In genomic region chr1:37476460-37477197, GRCh38 we compare ENCODE assay signal across 1 cellular context.
TF ChIP-seq lines count a peak whose summit lies in the region.

No MANE protein-coding gene starts in this region.

TF ChIP-seq in HepG2, 621 proteins besides CTCF, POLR2A, EP300 and RAD21 (continued from another document):
- TF ChIP-seq HIC2 (CRISPR knock-in tag; IDR thresholded peaks at IDR 0.05; ENCODE audit: low read depth) (peak; percentile 9; the same call in 1 of the 2 replicates), IKZF4 (CRISPR knock-in tag; IDR thresholded peaks at IDR 0.05; ENCODE audit: borderline replicate concordance, low read depth, not compliant biosample characterization) (peak; percentile 71), GLI4 (CRISPR knock-in tag; IDR thresholded peaks at IDR 0.05; ENCODE audit: borderline replicate concordance) (peak; percentile 85; the same call in 1 of the 2 replicates), KLF13 (CRISPR knock-in tag; IDR thresholded peaks at IDR 0.05) (no peak), ZNF274 (CRISPR knock-in tag; IDR thresholded peaks at IDR 0.05) (peak; percentile 92; the same call in 1 of the 2 replicates), TFAP4 (IDR thresholded peaks at IDR 0.05; ENCODE audit: borderline replicate concordance, low read depth) (peak; percentile 36; the same call in 1 of the 2 replicates), MEIS1 (CRISPR knock-in tag; IDR thresholded peaks at IDR 0.05; ENCODE audit: borderline replicate concordance) (peak; percentile 61; the same call in 1 of the 2 replicates), ZNF547 (CRISPR knock-in tag; IDR thresholded peaks at IDR 0.05) (peak; percentile 86; the same call in 1 of the 2 replicates), ZNF607 (CRISPR knock-in tag; IDR thresholded peaks at IDR 0.05; ENCODE audit: borderline replicate concordance) (0 out of 2 replicates have a peak, but pooled peaks have one; percentile 16), ZNF136 (CRISPR knock-in tag; IDR thresholded peaks at IDR 0.05; ENCODE audit: low read depth) (peak; percentile 81; the same call in 1 of the 2 replicates), KDM4B (CRISPR knock-in tag; IDR thresholded peaks at IDR 0.05) (no peak), BCL6 (CRISPR knock-in tag; IDR thresholded peaks at IDR 0.05) (no peak), MYC (CRISPR knock-in tag; IDR thresholded peaks at IDR 0.05; ENCODE audit: borderline replicate concordance) (0 out of 2 replicates have a peak, but pooled peaks have one; percentile 40), BCL3 (CRISPR knock-in tag; IDR thresholded peaks at IDR 0.05) (peak; percentile 71; the same call in 1 of the 2 replicates), RBFOX2 (IDR thresholded peaks at IDR 0.05; ENCODE audit: low read depth, low read length) (0 out of 2 replicates have a peak, but pooled peaks have one; percentile 29), GABPB1 (CRISPR knock-in tag; IDR thresholded peaks at IDR 0.05) (peak; percentile 15; the same call in 1 of the 2 replicates), AKAP8 (CRISPR knock-in tag; IDR thresholded peaks at IDR 0.05) (peak; percentile 19; the same call in 1 of the 2 replicates), ZNF563 (CRISPR knock-in tag; IDR thresholded peaks at IDR 0.05) (no peak), FOXO4 (CRISPR knock-in tag; conservative IDR thresholded peaks at IDR 0.05) (no peak), ZNF770 (CRISPR knock-in tag; IDR thresholded peaks at IDR 0.05) (no peak), HMG20A (CRISPR knock-in tag; IDR thresholded peaks at IDR 0.05; ENCODE audit: borderline replicate concordance) (peak; percentile 20; the same call in 1 of the 2 replicates), FOXJ3 (CRISPR knock-in tag; IDR thresholded peaks at IDR 0.05; ENCODE audit: borderline replicate concordance) (no peak), CBX1 (IDR thresholded peaks at IDR 0.05; ENCODE audit: low read depth) (no peak), SIX1 (CRISPR knock-in tag; IDR thresholded peaks at IDR 0.05; ENCODE audit: borderline replicate concordance) (no peak), MTA1 (CRISPR knock-in tag; IDR thresholded peaks at IDR 0.05; ENCODE audit: borderline replicate concordance) (no peak), UBTF (CRISPR knock-in tag; IDR thresholded peaks at IDR 0.05) (0 out of 2 replicates have a peak, but pooled peaks have one; percentile 26), KAT7 (CRISPR knock-in tag; IDR thresholded peaks at IDR 0.05; ENCODE audit: borderline replicate concordance) (peak; percentile 40; the same call in 1 of the 2 replicates), HNRNPUL1 (IDR thresholded peaks at IDR 0.05; ENCODE audit: low read depth, low read length) (no peak), CENPX (CRISPR knock-in tag; IDR thresholded peaks at IDR 0.05) (no peak), SP5 (CRISPR knock-in tag; IDR thresholded peaks at IDR 0.05; ENCODE audit: borderline replicate concordance, low read depth) (0 out of 2 replicates have a peak, but pooled peaks have one; percentile 19), ZNF501 (CRISPR knock-in tag; IDR thresholded peaks at IDR 0.05) (peak; percentile 66), ZNF260 (CRISPR knock-in tag; IDR thresholded peaks at IDR 0.05; ENCODE audit: borderline replicate concordance, low read depth) (no peak), ZNF484 (CRISPR knock-in tag; IDR thresholded peaks at IDR 0.05; ENCODE audit: borderline replicate concordance, low read depth) (no peak), ZNF296 (CRISPR knock-in tag; conservative IDR thresholded peaks at IDR 0.05) (0 out of 2 replicates have a peak, but pooled peaks have one; percentile 36), SP2 (CRISPR knock-in tag; IDR thresholded peaks at IDR 0.05) (no peak)
- TF ChIP-seq, protein P1, sequence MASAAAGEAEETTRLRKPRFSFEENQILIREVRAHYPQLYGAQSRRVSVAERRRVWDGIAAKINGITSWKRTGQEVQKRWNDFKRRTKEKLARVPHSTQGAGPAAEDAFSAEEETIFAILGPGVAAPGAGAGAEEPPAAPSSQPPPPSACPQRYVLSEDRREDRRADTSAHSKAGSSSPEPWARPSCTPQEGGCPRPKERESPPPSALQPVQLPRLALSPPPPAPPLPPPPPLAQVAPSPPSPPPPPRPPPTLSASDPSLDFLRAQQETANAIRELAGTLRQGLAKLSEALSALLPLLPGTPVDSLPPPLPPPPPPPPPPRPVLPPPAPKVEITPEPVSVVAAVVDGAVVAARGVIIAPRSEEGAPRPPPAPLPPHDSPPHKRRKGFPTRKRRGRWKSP (CRISPR knock-in tag; IDR thresholded peaks at IDR 0.05): peak; percentile 15; the same call in 1 of the 2 replicates
- TF ChIP-seq, protein P2, sequence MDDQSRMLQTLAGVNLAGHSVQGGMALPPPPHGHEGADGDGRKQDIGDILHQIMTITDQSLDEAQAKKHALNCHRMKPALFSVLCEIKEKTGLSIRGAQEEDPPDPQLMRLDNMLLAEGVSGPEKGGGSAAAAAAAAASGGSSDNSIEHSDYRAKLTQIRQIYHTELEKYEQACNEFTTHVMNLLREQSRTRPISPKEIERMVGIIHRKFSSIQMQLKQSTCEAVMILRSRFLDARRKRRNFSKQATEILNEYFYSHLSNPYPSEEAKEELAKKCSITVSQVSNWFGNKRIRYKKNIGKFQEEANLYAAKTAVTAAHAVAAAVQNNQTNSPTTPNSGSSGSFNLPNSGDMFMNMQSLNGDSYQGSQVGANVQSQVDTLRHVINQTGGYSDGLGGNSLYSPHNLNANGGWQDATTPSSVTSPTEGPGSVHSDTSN (CRISPR knock-in tag; IDR thresholded peaks at IDR 0.05; ENCODE audit: borderline replicate concordance): no peak
- TF ChIP-seq, protein P3, sequence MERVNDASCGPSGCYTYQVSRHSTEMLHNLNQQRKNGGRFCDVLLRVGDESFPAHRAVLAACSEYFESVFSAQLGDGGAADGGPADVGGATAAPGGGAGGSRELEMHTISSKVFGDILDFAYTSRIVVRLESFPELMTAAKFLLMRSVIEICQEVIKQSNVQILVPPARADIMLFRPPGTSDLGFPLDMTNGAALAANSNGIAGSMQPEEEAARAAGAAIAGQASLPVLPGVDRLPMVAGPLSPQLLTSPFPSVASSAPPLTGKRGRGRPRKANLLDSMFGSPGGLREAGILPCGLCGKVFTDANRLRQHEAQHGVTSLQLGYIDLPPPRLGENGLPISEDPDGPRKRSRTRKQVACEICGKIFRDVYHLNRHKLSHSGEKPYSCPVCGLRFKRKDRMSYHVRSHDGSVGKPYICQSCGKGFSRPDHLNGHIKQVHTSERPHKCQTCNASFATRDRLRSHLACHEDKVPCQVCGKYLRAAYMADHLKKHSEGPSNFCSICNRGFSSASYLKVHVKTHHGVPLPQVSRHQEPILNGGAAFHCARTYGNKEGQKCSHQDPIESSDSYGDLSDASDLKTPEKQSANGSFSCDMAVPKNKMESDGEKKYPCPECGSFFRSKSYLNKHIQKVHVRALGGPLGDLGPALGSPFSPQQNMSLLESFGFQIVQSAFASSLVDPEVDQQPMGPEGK (CRISPR knock-in tag; IDR thresholded peaks at IDR 0.05): peak; percentile 55
- TF ChIP-seq, protein P4, sequence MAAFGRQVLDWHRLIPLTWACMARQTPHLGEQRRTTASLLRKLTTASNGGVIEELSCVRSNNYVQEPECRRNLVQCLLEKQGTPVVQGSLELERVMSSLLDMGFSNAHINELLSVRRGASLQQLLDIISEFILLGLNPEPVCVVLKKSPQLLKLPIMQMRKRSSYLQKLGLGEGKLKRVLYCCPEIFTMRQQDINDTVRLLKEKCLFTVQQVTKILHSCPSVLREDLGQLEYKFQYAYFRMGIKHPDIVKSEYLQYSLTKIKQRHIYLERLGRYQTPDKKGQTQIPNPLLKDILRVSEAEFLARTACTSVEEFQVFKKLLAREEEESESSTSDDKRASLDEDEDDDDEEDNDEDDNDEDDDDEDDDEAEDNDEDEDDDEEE (CRISPR knock-in tag; IDR thresholded peaks at IDR 0.05): peak; percentile 54; the same call in 1 of the 2 replicates
- TF ChIP-seq, protein P5, sequence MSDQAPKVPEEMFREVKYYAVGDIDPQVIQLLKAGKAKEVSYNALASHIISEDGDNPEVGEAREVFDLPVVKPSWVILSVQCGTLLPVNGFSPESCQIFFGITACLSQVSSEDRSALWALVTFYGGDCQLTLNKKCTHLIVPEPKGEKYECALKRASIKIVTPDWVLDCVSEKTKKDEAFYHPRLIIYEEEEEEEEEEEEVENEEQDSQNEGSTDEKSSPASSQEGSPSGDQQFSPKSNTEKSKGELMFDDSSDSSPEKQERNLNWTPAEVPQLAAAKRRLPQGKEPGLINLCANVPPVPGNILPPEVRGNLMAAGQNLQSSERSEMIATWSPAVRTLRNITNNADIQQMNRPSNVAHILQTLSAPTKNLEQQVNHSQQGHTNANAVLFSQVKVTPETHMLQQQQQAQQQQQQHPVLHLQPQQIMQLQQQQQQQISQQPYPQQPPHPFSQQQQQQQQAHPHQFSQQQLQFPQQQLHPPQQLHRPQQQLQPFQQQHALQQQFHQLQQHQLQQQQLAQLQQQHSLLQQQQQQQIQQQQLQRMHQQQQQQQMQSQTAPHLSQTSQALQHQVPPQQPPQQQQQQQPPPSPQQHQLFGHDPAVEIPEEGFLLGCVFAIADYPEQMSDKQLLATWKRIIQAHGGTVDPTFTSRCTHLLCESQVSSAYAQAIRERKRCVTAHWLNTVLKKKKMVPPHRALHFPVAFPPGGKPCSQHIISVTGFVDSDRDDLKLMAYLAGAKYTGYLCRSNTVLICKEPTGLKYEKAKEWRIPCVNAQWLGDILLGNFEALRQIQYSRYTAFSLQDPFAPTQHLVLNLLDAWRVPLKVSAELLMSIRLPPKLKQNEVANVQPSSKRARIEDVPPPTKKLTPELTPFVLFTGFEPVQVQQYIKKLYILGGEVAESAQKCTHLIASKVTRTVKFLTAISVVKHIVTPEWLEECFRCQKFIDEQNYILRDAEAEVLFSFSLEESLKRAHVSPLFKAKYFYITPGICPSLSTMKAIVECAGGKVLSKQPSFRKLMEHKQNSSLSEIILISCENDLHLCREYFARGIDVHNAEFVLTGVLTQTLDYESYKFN (CRISPR knock-in tag; conservative IDR thresholded peaks at IDR 0.05): peak; percentile 5; the same call in 1 of the 2 replicates
TF ChIP-seq in HepG2: peak in this region for 42.
